Comparison of ENCODE assay signal across 1 cellular context in genomic region chr15:55280589-55280988, GRCh38.
TF ChIP-seq lines count a peak whose summit lies in the region.

No MANE protein-coding gene starts in this region.

TF ChIP-seq in HepG2, 621 proteins besides CTCF, POLR2A, EP300 and RAD21:
- TF ChIP-seq FOSL2 (CRISPR knock-in tag; IDR thresholded peaks at IDR 0.05) (peak; percentile 29; the same call in 1 of the 2 replicates), RARA (CRISPR knock-in tag; IDR thresholded peaks at IDR 0.05) (0 out of 2 replicates have a peak, but pooled peaks have one; percentile 18), HMG20A (CRISPR knock-in tag; IDR thresholded peaks at IDR 0.05; ENCODE audit: borderline replicate concordance) (peak; percentile 23; the same call in 1 of the 2 replicates)
